ENCODE assay signal across 12 cellular contexts in genomic region chr13:114324334-114324733, GRCh38.
"Had no signal": no experiment of that assay in that cellular context is flagged by ENCODE, and none has a peak within 500 bp of the region (broad histone marks: within the 10 kb centered on the region; RNA-seq: fewer than 3 reads in every experiment).

No MANE protein-coding gene starts in this region.

- H3K27ac Mint-ChIP-seq: activated naive CD4-positive, alpha-beta T cell treated with anti-CD3 and anti-CD28 coated beads, Interleukin-2, amount 50 U/mL, for 24 hours; T-helper 1 cell treated with Interleukin-12 subunit alpha and Interleukin-12 subunit beta and Interleukin-4 antibody, amounts not matched to agents 30 μg/mL and 1 μg/mL, for 36 hours; type B pancreatic cell; WTC11 had no signal

- ATAC-seq: left ventricle myocardium superior, WTC11 had no signal

- H3K4me3 Mint-ChIP-seq: activated naive CD4-positive, alpha-beta T cell treated with anti-CD3 and anti-CD28 coated beads, Interleukin-2, amount 50 U/mL, for 24 hours; endodermal cell; T-helper 1 cell treated with Interleukin-12 subunit alpha and Interleukin-12 subunit beta and Interleukin-4 antibody, amounts not matched to agents 30 μg/mL and 1 μg/mL, for 36 hours; type B pancreatic cell; WTC11 had no signal

- H3K9me3 Mint-ChIP-seq: activated naive CD4-positive, alpha-beta T cell treated with anti-CD3 and anti-CD28 coated beads, Interleukin-2, amount 50 U/mL, for 24 hours; endodermal cell; T-helper 1 cell treated with Interleukin-12 subunit alpha and Interleukin-12 subunit beta and Interleukin-4 antibody, amounts not matched to agents 30 μg/mL and 1 μg/mL, for 36 hours; type B pancreatic cell; WTC11 had no signal

- H3K27me3 Mint-ChIP-seq: activated naive CD4-positive, alpha-beta T cell treated with anti-CD3 and anti-CD28 coated beads, Interleukin-2, amount 50 U/mL, for 24 hours; type B pancreatic cell had no signal

- DNase-seq: aorta; endodermal cell; hippocampal formation; left ventricle myocardium superior; posterior cingulate gyrus; SHP77 treated with DMSO at 0.1 percent for 48 hours; stimulated activated CD4-positive, alpha-beta T cell treated with anti-CD3 and anti-CD28 coated beads, Interleukin-15, amount 100 ng/mL, for 24 hours; substantia nigra had no signal
